ENCODE assay signal across 1 cellular context in the genomic region with DNA sequence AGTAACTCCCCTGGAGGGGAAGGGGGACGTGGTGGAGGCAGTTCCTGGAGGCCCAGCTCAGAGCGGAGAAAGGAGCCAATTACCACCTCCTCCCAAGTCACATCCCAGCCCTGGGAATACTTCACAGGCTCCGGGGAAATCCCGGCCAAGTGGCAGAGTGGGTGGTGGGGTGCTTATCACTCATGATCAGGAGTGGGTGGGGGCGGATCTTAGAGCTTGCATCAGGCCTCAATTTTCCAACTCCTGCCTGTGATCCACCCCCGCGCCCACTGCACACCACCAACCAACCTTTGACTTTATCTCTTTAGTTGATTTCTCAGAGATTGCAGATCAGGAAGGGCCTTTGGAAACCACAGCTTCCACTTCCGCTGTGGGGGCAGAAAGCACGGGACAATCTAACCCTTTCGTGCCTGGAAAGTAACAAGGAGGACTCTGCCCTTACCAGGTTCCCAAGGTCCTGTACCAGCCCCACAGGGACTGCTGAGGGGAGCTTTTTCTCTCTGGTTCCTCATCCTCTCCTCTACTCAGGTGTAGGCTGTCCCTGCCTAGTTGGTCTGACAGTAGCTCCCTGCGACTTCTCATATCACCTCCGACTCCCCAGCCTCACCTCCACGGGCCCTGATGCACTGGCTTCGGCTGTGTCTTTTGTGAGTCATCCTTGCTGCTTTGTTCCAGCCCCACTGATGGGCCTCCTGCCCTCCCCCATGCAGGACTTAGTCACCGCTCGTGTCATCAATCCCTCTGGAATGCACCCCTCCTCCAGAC.
TF ChIP-seq lines count a peak whose summit lies in the region.

No MANE protein-coding gene starts in this region.

TF ChIP-seq in HepG2, 621 proteins besides CTCF, POLR2A, EP300 and RAD21 (continued from another document and continues in another):
- TF ChIP-seq MLX (CRISPR knock-in tag; IDR thresholded peaks at IDR 0.05) (peak; percentile 68), TBX2 (CRISPR knock-in tag; IDR thresholded peaks at IDR 0.05; ENCODE audit: borderline replicate concordance) (peak; percentile 91; the same call in 1 of the 2 replicates), ELK4 (CRISPR knock-in tag; IDR thresholded peaks at IDR 0.05; ENCODE audit: borderline replicate concordance) (no peak), SRF (IDR thresholded peaks at IDR 0.05; ENCODE audit: low read depth, low read length) (no peak), MTF1 (CRISPR knock-in tag; IDR thresholded peaks at IDR 0.05) (no peak), NONO (IDR thresholded peaks at IDR 0.05) (no peak), NONO (CRISPR knock-in tag; conservative IDR thresholded peaks at IDR 0.05) (peak; percentile 71), TRIM24 (CRISPR knock-in tag; IDR thresholded peaks at IDR 0.05) (no peak), ZNF775 (CRISPR knock-in tag; IDR thresholded peaks at IDR 0.05; ENCODE audit: borderline replicate concordance) (peak; percentile 12; the same call in 1 of the 2 replicates), RXRB (CRISPR knock-in tag; IDR thresholded peaks at IDR 0.05; ENCODE audit: borderline replicate concordance) (peak; percentile 81), XBP1 (CRISPR knock-in tag; IDR thresholded peaks at IDR 0.05) (no peak), SP5 (CRISPR knock-in tag; IDR thresholded peaks at IDR 0.05; ENCODE audit: borderline replicate concordance, low read depth) (peak; percentile 89), ZNF451 (CRISPR knock-in tag; IDR thresholded peaks at IDR 0.05) (no peak; the same call in 1 of the 2 replicates), DNMT3B (CRISPR knock-in tag; conservative IDR thresholded peaks at IDR 0.05) (0 out of 2 replicates have a peak, but pooled peaks have one; percentile 3), PHB2 (IDR thresholded peaks at IDR 0.05; ENCODE audit: partially characterized antibody) (no peak), TFAP4 (IDR thresholded peaks at IDR 0.05; ENCODE audit: borderline replicate concordance, low read depth) (peak; percentile 53; the same call in 1 of the 2 replicates), ZNF333 (CRISPR knock-in tag; IDR thresholded peaks at IDR 0.05; ENCODE audit: borderline replicate concordance) (no peak), ZNF597 (CRISPR knock-in tag; IDR thresholded peaks at IDR 0.05) (no peak), BCL6 (CRISPR knock-in tag; IDR thresholded peaks at IDR 0.05) (peak; percentile 70), PHF20 (CRISPR knock-in tag; IDR thresholded peaks at IDR 0.05) (0 out of 2 replicates have a peak, but pooled peaks have one; percentile 42), ZNF501 (CRISPR knock-in tag; IDR thresholded peaks at IDR 0.05) (peak; percentile 47; the same call in 1 of the 2 replicates), NRL (CRISPR knock-in tag; IDR thresholded peaks at IDR 0.05; ENCODE audit: borderline replicate concordance) (peak; percentile 38; the same call in 1 of the 2 replicates), ZBTB7B (CRISPR knock-in tag; IDR thresholded peaks at IDR 0.05) (peak; percentile 83), ZKSCAN8 (CRISPR knock-in tag; IDR thresholded peaks at IDR 0.05; ENCODE audit: borderline replicate concordance) (peak; percentile 65; the same call in 1 of the 2 replicates), FOXO1 (CRISPR knock-in tag; IDR thresholded peaks at IDR 0.05) (peak; percentile 79), RAD51 (IDR thresholded peaks at IDR 0.05; ENCODE audit: borderline replicate concordance) (no peak), ZGPAT (CRISPR knock-in tag; IDR thresholded peaks at IDR 0.05) (peak; percentile 91), ZFP36L1 (CRISPR knock-in tag; IDR thresholded peaks at IDR 0.05) (peak; percentile 90; the same call in 1 of the 2 replicates), GABPA (IDR thresholded peaks at IDR 0.05; ENCODE audit: low read depth, low read length) (no peak), GABPA (CRISPR knock-in tag; IDR thresholded peaks at IDR 0.05; ENCODE audit: low read depth) (peak; percentile 81), THYN1 (CRISPR knock-in tag; IDR thresholded peaks at IDR 0.05; ENCODE audit: borderline replicate concordance, low read depth) (0 out of 2 replicates have a peak, but pooled peaks have one; percentile 12), ETV5 (CRISPR knock-in tag; IDR thresholded peaks at IDR 0.05; ENCODE audit: borderline replicate concordance) (peak; percentile 96)
- TF ChIP-seq, protein P1, sequence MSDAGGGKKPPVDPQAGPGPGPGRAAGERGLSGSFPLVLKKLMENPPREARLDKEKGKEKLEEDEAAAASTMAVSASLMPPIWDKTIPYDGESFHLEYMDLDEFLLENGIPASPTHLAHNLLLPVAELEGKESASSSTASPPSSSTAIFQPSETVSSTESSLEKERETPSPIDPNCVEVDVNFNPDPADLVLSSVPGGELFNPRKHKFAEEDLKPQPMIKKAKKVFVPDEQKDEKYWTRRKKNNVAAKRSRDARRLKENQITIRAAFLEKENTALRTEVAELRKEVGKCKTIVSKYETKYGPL (CRISPR knock-in tag; IDR thresholded peaks at IDR 0.05), result no peak
- TF ChIP-seq, protein P2, sequence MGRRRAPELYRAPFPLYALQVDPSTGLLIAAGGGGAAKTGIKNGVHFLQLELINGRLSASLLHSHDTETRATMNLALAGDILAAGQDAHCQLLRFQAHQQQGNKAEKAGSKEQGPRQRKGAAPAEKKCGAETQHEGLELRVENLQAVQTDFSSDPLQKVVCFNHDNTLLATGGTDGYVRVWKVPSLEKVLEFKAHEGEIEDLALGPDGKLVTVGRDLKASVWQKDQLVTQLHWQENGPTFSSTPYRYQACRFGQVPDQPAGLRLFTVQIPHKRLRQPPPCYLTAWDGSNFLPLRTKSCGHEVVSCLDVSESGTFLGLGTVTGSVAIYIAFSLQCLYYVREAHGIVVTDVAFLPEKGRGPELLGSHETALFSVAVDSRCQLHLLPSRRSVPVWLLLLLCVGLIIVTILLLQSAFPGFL (CRISPR knock-in tag; IDR thresholded peaks at IDR 0.05), result no peak
- TF ChIP-seq, protein P3, sequence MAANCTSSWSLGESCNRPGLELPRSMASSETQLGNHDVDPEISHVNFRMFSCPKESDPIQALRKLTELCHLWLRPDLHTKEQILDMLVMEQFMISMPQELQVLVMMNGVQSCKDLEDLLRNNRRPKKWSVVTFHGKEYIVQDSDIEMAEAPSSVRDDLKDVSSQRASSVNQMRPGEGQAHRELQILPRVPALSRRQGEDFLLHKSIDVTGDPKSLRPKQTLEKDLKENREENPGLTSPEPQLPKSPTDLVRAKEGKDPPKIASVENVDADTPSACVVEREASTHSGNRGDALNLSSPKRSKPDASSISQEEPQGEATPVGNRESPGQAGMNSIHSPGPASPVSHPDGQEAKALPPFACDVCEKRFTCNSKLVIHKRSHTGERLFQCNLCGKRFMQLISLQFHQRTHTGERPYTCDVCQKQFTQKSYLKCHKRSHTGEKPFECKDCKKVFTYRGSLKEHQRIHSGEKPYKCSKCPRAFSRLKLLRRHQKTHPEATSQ (CRISPR knock-in tag; IDR thresholded peaks at IDR 0.05; ENCODE audit: borderline replicate concordance), result 0 out of 2 replicates have a peak, but pooled peaks have one; percentile 14
- TF ChIP-seq, protein P4, sequence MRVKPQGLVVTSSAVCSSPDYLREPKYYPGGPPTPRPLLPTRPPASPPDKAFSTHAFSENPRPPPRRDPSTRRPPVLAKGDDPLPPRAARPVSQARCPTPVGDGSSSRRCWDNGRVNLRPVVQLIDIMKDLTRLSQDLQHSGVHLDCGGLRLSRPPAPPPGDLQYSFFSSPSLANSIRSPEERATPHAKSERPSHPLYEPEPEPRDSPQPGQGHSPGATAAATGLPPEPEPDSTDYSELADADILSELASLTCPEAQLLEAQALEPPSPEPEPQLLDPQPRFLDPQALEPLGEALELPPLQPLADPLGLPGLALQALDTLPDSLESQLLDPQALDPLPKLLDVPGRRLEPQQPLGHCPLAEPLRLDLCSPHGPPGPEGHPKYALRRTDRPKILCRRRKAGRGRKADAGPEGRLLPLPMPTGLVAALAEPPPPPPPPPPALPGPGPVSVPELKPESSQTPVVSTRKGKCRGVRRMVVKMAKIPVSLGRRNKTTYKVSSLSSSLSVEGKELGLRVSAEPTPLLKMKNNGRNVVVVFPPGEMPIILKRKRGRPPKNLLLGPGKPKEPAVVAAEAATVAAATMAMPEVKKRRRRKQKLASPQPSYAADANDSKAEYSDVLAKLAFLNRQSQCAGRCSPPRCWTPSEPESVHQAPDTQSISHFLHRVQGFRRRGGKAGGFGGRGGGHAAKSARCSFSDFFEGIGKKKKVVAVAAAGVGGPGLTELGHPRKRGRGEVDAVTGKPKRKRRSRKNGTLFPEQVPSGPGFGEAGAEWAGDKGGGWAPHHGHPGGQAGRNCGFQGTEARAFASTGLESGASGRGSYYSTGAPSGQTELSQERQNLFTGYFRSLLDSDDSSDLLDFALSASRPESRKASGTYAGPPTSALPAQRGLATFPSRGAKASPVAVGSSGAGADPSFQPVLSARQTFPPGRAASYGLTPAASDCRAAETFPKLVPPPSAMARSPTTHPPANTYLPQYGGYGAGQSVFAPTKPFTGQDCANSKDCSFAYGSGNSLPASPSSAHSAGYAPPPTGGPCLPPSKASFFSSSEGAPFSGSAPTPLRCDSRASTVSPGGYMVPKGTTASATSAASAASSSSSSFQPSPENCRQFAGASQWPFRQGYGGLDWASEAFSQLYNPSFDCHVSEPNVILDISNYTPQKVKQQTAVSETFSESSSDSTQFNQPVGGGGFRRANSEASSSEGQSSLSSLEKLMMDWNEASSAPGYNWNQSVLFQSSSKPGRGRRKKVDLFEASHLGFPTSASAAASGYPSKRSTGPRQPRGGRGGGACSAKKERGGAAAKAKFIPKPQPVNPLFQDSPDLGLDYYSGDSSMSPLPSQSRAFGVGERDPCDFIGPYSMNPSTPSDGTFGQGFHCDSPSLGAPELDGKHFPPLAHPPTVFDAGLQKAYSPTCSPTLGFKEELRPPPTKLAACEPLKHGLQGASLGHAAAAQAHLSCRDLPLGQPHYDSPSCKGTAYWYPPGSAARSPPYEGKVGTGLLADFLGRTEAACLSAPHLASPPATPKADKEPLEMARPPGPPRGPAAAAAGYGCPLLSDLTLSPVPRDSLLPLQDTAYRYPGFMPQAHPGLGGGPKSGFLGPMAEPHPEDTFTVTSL (CRISPR knock-in tag; IDR thresholded peaks at IDR 0.05; ENCODE audit: borderline replicate concordance), result peak; percentile 72; the same call in 1 of the 2 replicates
- TF ChIP-seq, protein P5, sequence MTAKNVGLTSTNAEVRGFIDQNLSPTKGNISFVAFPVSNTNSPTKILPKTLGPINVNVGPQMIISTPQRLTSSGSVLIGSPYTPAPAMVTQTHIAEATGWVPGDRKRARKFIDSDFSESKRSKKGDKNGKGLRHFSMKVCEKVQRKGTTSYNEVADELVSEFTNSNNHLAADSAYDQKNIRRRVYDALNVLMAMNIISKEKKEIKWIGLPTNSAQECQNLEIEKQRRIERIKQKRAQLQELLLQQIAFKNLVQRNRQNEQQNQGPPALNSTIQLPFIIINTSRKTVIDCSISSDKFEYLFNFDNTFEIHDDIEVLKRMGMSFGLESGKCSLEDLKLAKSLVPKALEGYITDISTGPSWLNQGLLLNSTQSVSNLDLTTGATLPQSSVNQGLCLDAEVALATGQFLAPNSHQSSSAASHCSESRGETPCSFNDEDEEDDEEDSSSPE (CRISPR knock-in tag; IDR thresholded peaks at IDR 0.05), result no peak; the same call in 1 of the 2 replicates
- TF ChIP-seq, protein P6, sequence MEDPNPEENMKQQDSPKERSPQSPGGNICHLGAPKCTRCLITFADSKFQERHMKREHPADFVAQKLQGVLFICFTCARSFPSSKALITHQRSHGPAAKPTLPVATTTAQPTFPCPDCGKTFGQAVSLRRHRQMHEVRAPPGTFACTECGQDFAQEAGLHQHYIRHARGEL (CRISPR knock-in tag; IDR thresholded peaks at IDR 0.05), result no peak
- TF ChIP-seq, protein P7, sequence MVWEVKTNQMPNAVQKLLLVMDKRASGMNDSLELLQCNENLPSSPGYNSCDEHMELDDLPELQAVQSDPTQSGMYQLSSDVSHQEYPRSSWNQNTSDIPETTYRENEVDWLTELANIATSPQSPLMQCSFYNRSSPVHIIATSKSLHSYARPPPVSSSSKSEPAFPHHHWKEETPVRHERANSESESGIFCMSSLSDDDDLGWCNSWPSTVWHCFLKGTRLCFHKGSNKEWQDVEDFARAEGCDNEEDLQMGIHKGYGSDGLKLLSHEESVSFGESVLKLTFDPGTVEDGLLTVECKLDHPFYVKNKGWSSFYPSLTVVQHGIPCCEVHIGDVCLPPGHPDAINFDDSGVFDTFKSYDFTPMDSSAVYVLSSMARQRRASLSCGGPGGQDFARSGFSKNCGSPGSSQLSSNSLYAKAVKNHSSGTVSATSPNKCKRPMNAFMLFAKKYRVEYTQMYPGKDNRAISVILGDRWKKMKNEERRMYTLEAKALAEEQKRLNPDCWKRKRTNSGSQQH (CRISPR knock-in tag; IDR thresholded peaks at IDR 0.05; ENCODE audit: low read depth), result no peak; the same call in 1 of the 2 replicates
